27 cellular contexts compared by ENCODE assay signal in genomic region chr1:4415476-4415875, GRCh38.
"Had no signal": no experiment of that assay in that cellular context is flagged by ENCODE, and none has a peak within 500 bp of the region (broad histone marks: within the 10 kb centered on the region; RNA-seq: fewer than 3 reads in every experiment).

No MANE protein-coding gene starts in this region.

- H3K36me3 Mint-ChIP-seq: stimulated activated effector memory CD8-positive, alpha-beta T cell treated with anti-CD3 and anti-CD28 coated beads, Interleukin-12 subunit alpha, Interleukin-12 subunit beta, amount 100 ng/mL, for 72 hours; stimulated activated memory B cell treated with anti-CD40 and anti-IgM and Interleukin-4, amounts not matched to agents 10 μg/mL and 1 μg/mL and 100 μg/mL, for 72 hours; stimulated activated naive B cell treated with anti-CD40 and anti-IgM and Interleukin-4, amounts not matched to agents 10 μg/mL and 1 μg/mL and 100 μg/mL, for 72 hours; type B pancreatic cell had no signal

- ATAC-seq: stimulated activated effector memory CD8-positive, alpha-beta T cell treated with anti-CD3 and anti-CD28 coated beads, Interleukin-12 subunit alpha, Interleukin-12 subunit beta, amount 100 ng/mL, for 72 hours; stimulated activated memory B cell treated with anti-CD40 and anti-IgM and Interleukin-4, amounts not matched to agents 10 μg/mL and 1 μg/mL and 100 μg/mL, for 72 hours; stimulated activated naive B cell treated with anti-CD40 and anti-IgM and Interleukin-4, amounts not matched to agents 10 μg/mL and 1 μg/mL and 100 μg/mL, for 72 hours; stimulated activated naive CD8-positive, alpha-beta T cell treated with anti-CD3 and anti-CD28 coated beads, Interleukin-15, amount 100 ng/mL, for 72 hours; stimulated activated naive CD8-positive, alpha-beta T cell treated with anti-CD3 and anti-CD28 coated beads, Interleukin-15, Interleukin-2, amounts not matched to agents 100 U/mL and 50 U/mL, for 24 hours; upper lobe of right lung had no signal

- H3K27me3 ChIP-seq: testis, thyroid gland, tibial artery, tibial nerve, transverse colon, upper lobe of left lung, upper lobe of right lung, uterus, vagina had no signal

- H3K27ac ChIP-seq: stomach, testis, thoracic aorta, thyroid gland, tibial artery, tibial nerve, transverse colon, upper lobe of left lung, upper lobe of right lung, uterus, vagina had no signal

- H3K36me3 ChIP-seq: stomach, thoracic aorta, thyroid gland, tibial artery, tibial nerve, transverse colon, upper lobe of left lung, upper lobe of right lung, uterus, vagina had no signal

- H3K9me3 ChIP-seq: testis, thyroid gland, upper lobe of right lung, uterus, vagina had no signal

- H3K27ac Mint-ChIP-seq: stimulated activated effector memory CD8-positive, alpha-beta T cell treated with anti-CD3 and anti-CD28 coated beads, Interleukin-12 subunit alpha, Interleukin-12 subunit beta, amount 100 ng/mL, for 72 hours; stimulated activated memory B cell treated with anti-CD40 and anti-IgM and Interleukin-4, amounts not matched to agents 10 μg/mL and 1 μg/mL and 100 μg/mL, for 72 hours; stimulated activated naive B cell treated with anti-CD40 and anti-IgM and Interleukin-4, amounts not matched to agents 10 μg/mL and 1 μg/mL and 100 μg/mL, for 72 hours; stimulated activated naive CD8-positive, alpha-beta T cell treated with anti-CD3 and anti-CD28 coated beads, Interleukin-15, amount 100 ng/mL, for 72 hours; stimulated activated naive CD8-positive, alpha-beta T cell treated with anti-CD3 and anti-CD28 coated beads, Interleukin-15, Interleukin-2, amounts not matched to agents 100 ng/mL and 50 ng/mL, for 24 hours; type B pancreatic cell had no signal

- H3K4me3 Mint-ChIP-seq: stimulated activated effector memory CD8-positive, alpha-beta T cell treated with anti-CD3 and anti-CD28 coated beads, Interleukin-12 subunit alpha, Interleukin-12 subunit beta, amount 100 ng/mL, for 72 hours; stimulated activated memory B cell treated with anti-CD40 and anti-IgM and Interleukin-4, amounts not matched to agents 10 μg/mL and 1 μg/mL and 100 μg/mL, for 72 hours; stimulated activated naive B cell treated with anti-CD40 and anti-IgM and Interleukin-4, amounts not matched to agents 10 μg/mL and 1 μg/mL and 100 μg/mL, for 72 hours; stimulated activated naive CD8-positive, alpha-beta T cell treated with anti-CD3 and anti-CD28 coated beads, Interleukin-15, amount 100 ng/mL, for 72 hours; stimulated activated naive CD8-positive, alpha-beta T cell treated with anti-CD3 and anti-CD28 coated beads, Interleukin-15, Interleukin-2, amounts not matched to agents 100 ng/mL and 50 ng/mL, for 24 hours; type B pancreatic cell had no signal

- H3K4me3 ChIP-seq: stomach, testis, thoracic aorta, thyroid gland, tibial artery, tibial nerve, transverse colon, upper lobe of left lung, upper lobe of right lung, uterus, vagina had no signal

- DNase-seq: stimulated activated CD4-positive, alpha-beta T cell treated with anti-CD3 and anti-CD28 coated beads, Interleukin-2, amount 100 ng/mL, for 48 hours; stimulated activated CD4-positive, alpha-beta T cell treated with anti-CD3 and anti-CD28 coated beads, Interleukin-4, amount 100 ng/mL, for 1 hour; stimulated activated CD4-positive, alpha-beta T cell treated with anti-CD3 and anti-CD28 coated beads, Interleukin-4, amount 100 ng/mL, for 24 hours; stimulated activated CD4-positive, alpha-beta T cell treated with anti-CD3 and anti-CD28 coated beads, Interleukin-4, amount 100 ng/mL, for 4 hours; stimulated activated CD8-positive, alpha-beta memory T cell treated with anti-CD3 and anti-CD28 coated beads, Interleukin-4, amount 100 ng/mL, for 48 hours; stimulated activated naive B cell treated with anti-CD40 and anti-IgM and Interleukin-4, amounts not matched to agents 10 μg/mL and 1 μg/mL and 100 μg/mL, for 72 hours; stimulated activated naive CD4-positive, alpha-beta T cell; stimulated activated naive CD4-positive, alpha-beta T cell treated with Interleukin-2 at 50 U/mL for 16 hours; stimulated activated naive CD8-positive, alpha-beta T cell treated with anti-CD3 and anti-CD28 coated beads, Interleukin-15, amount 100 ng/mL, for 72 hours; stimulated activated naive CD8-positive, alpha-beta T cell treated with anti-CD3 and anti-CD28 coated beads, Interleukin-15, Interleukin-2, amounts not matched to agents 100 U/mL and 50 U/mL, for 24 hours; stomach; substantia nigra; testis; thyroid gland; tibial artery; transverse colon; trophoblast cell; upper lobe of left lung; upper lobe of right lung; uterus had no signal

- H3K27me3 Mint-ChIP-seq: type B pancreatic cell had no signal

- H3K4me1 Mint-ChIP-seq: stimulated activated effector memory CD8-positive, alpha-beta T cell treated with anti-CD3 and anti-CD28 coated beads, Interleukin-12 subunit alpha, Interleukin-12 subunit beta, amount 100 ng/mL, for 72 hours; stimulated activated memory B cell treated with anti-CD40 and anti-IgM and Interleukin-4, amounts not matched to agents 10 μg/mL and 1 μg/mL and 100 μg/mL, for 72 hours; stimulated activated naive B cell treated with anti-CD40 and anti-IgM and Interleukin-4, amounts not matched to agents 10 μg/mL and 1 μg/mL and 100 μg/mL, for 72 hours; stimulated activated naive CD8-positive, alpha-beta T cell treated with anti-CD3 and anti-CD28 coated beads, Interleukin-15, amount 100 ng/mL, for 72 hours had no signal

- H3K4me1 ChIP-seq: stomach, testis, thyroid gland, tibial artery, tibial nerve, transverse colon, upper lobe of left lung, upper lobe of right lung, uterus, vagina had no signal
